In the genomic region with DNA sequence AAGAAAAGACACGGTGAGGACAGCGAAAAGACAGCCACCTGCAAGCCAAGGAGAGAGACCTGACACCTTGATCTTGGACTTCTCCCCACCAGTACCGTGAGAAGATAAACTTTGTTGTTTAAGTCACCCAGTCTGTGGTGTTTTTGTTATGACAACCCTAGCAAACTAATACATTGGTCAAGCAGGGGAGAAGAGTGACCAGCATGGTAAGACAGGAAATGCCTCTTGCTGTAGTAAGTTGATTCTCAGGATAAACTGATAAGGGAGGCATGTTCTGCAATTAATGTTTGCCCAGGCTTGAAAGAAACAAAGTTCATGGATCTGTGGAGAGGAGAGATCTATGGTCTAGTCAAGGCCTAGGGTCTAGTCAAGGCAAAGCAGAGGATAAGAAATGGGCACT, we compare ENCODE assay signal across 21 cellular contexts.
A peak's percentile ranks its signal among the peaks of the same experiment; 100 is the strongest.
DNase-seq lines count a peak whose midpoint lies in the region; ATAC-seq and TF ChIP-seq lines count a peak whose summit lies in the region.
"Had no signal": no experiment of that assay in that cellular context is flagged by ENCODE, and none has a peak within 500 bp of the region (broad histone marks: within the 10 kb centered on the region; RNA-seq: fewer than 3 reads in every experiment).

No MANE protein-coding gene starts in this region.

- TF ChIP-seq CTCF in fibroblast of the aortic adventitia (IDR thresholded peaks at IDR 0.05; ENCODE audit: insufficient read depth, low read length) (no peak), HFFc6 (IDR thresholded peaks at IDR 0.05) (no peak), left ventricle myocardium inferior (IDR thresholded peaks at IDR 0.05; ENCODE audit: borderline replicate concordance) (no peak)

- H3K4me1 Mint-ChIP-seq in HFFc6 (ENCODE audit: low read depth): no peaks in the 10 kb centered on the region
- H3K4me1 Mint-ChIP-seq: B cell, H9 had no signal

- peak; percentile 12 for DNase-seq in M059J (ENCODE audit: low read depth)
- peak; percentile 21 for DNase-seq in astrocyte of the hippocampus (ENCODE audit: low read depth, low spot score)
- peak; percentile 61 for DNase-seq in fibroblast of the aortic adventitia (ENCODE audit: low read depth)
- DNase-seq in pulmonary artery endothelial cell (ENCODE audit: low read depth, low spot score): peak; percentile 17
- no peak for DNase-seq in HFFc6
- no peak for DNase-seq in NOMO-1 treated with dmso at 0.1 percent for 144 hours (lab: John Stamatoyannopoulos, UW; ENCODE audit: unreplicated experiment)
- DNase-seq in left ventricle myocardium inferior: no peak
- DNase-seq: DMS 273 treated with DMSO at 0.1 percent for 48 hours, DND-41, GDM1, H9, Kasumi-1, NCI-H1105, NCI-H2081, OCI-M1, SHP77 had no signal

- no peak for ATAC-seq in GM21737 (IDR thresholded peaks at IDR 0.05; ENCODE audit: unreplicated experiment)

- intact Hi-C loops in left ventricle myocardium inferior (cut with micrococcal nuclease): no loop called here

- H3K36me3 Mint-ChIP-seq in HFFc6 (ENCODE audit: low read depth): no peaks in the 10 kb centered on the region
- H3K36me3 Mint-ChIP-seq: IgD-negative memory B cell had no signal

- H3K27me3 ChIP-seq in left ventricle myocardium inferior (ENCODE audit: low read depth): no peaks in the 10 kb centered on the region

- H3K4me3 Mint-ChIP-seq in HFFc6: no peak overlapping the region
- H3K4me3 Mint-ChIP-seq: B cell, H9, IgD-negative memory B cell had no signal

- H3K9me3 ChIP-seq in left ventricle myocardium inferior (replicated peaks): no peaks in the 10 kb centered on the region

- no peaks in the 10 kb centered on the region for H3K27me3 Mint-ChIP-seq in HFFc6 (ENCODE audit: insufficient read depth)
- H3K27me3 Mint-ChIP-seq: B cell, IgD-negative memory B cell had no signal

- H3K36me3 ChIP-seq in left ventricle myocardium inferior: no peaks in the 10 kb centered on the region

- peaks cover 29% of the 10 kb centered on the region for H3K9me3 Mint-ChIP-seq in HFFc6
- H3K9me3 Mint-ChIP-seq: H9, IgD-negative memory B cell had no signal

- H3K27ac Mint-ChIP-seq in HFFc6: no peak overlapping the region
- H3K27ac Mint-ChIP-seq: B cell had no signal

- H3K4me3 ChIP-seq in fibroblast of the aortic adventitia (ENCODE audit: low read depth, low read length) (no peak overlapping the region), left ventricle myocardium inferior (no peak overlapping the region)
- H3K4me3 ChIP-seq: SK-N-MC had no signal

- no peaks in the 10 kb centered on the region for H3K4me1 ChIP-seq in left ventricle myocardium inferior

- H3K27ac ChIP-seq in left ventricle myocardium inferior (replicated peaks): no peak overlapping the region
- H3K27ac ChIP-seq: HL-60, SK-N-MC had no signal

Comparison
In these comparisons a context has a peak if more than half of its experiments do, and no peak if none do; other contexts are left out.
1. DNase-seq: peak in M059J (single experiment), astrocyte of the hippocampus (single experiment), fibroblast of the aortic adventitia (single experiment) and pulmonary artery endothelial cell (single experiment); none in HFFc6 (single experiment), NOMO-1 treated with dmso at 0.1 percent for 144 hours (single experiment) and left ventricle myocardium inferior (single experiment).